1 cellular context compared by ENCODE assay signal in the genomic region with DNA sequence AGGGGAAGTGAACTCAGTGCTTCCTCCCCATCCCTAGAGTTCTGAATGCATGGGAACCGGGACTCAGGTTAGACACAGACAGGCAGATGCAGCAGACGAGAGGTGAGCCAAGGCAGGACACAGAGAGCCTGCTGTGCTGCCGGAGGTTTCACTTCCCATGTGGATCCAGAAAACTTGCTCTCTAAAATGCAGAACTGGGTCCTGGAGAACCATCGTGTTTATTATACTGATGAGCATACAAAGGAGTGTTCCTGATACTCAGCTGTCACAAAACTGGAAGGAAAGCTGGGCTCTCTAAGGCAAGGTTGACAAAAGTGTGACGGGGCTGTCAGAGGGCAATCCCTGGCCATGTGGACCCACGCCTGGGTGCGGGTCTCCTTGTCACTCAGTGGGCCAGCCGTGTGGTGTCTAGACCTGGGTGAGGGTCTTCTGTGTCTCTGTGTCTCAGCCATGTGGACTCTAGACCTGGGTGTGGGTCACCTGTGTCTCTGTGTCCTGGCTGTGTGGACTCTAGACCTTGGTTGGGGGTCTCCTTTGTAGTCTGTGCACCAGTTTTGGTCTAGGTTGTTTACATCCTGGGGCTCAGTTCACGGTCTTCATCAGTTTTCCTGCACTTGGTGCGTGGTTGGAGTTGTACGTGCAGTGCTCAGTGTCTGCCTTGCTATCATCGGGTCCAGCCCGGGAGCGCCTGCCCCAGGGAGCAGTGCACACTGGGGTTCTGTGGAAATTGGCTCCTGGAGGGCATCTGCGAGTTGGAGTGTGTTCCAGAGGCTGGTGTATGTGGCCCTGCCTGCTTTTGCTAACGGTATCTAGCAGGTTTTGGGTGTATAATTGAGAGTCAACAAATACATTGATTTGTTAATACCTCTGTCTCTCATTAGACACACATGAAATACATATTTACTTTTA.
TF ChIP-seq lines count a peak whose summit lies in the region.

No MANE protein-coding gene starts in this region.

TF ChIP-seq in IMR-90, 13 proteins besides CTCF, POLR2A, EP300 and RAD21:
- no peak for TF ChIP-seq FOS (IDR thresholded peaks at IDR 0.05; ENCODE audit: low read depth, low read length)
- no peak for TF ChIP-seq MAZ (IDR thresholded peaks at IDR 0.05; ENCODE audit: borderline replicate concordance, low read depth, low read length)
- TF ChIP-seq RCOR1 (IDR thresholded peaks at IDR 0.05; ENCODE audit: insufficient replicate concordance, low read length), result no peak
- no peak for TF ChIP-seq CHD1 (IDR thresholded peaks at IDR 0.05; ENCODE audit: low read depth, low read length)
- no peak for TF ChIP-seq RFX5 (IDR thresholded peaks at IDR 0.05; ENCODE audit: low read depth, low read length)
- TF ChIP-seq BHLHE40 (IDR thresholded peaks at IDR 0.05; ENCODE audit: low read depth, low read length), result no peak
- TF ChIP-seq, protein P1, sequence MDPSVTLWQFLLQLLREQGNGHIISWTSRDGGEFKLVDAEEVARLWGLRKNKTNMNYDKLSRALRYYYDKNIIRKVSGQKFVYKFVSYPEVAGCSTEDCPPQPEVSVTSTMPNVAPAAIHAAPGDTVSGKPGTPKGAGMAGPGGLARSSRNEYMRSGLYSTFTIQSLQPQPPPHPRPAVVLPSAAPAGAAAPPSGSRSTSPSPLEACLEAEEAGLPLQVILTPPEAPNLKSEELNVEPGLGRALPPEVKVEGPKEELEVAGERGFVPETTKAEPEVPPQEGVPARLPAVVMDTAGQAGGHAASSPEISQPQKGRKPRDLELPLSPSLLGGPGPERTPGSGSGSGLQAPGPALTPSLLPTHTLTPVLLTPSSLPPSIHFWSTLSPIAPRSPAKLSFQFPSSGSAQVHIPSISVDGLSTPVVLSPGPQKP (IDR thresholded peaks at IDR 0.05; ENCODE audit: borderline replicate concordance, low read depth, low read length), result no peak
- TF ChIP-seq MXI1 (IDR thresholded peaks at IDR 0.05; ENCODE audit: borderline replicate concordance, low read depth, low read length), result no peak
- no peak for TF ChIP-seq SMC3 (IDR thresholded peaks at IDR 0.05; ENCODE audit: low read depth, low read length)
- TF ChIP-seq CEBPB (IDR thresholded peaks at IDR 0.05; ENCODE audit: low read depth, low read length), result no peak
- TF ChIP-seq, protein P2, sequence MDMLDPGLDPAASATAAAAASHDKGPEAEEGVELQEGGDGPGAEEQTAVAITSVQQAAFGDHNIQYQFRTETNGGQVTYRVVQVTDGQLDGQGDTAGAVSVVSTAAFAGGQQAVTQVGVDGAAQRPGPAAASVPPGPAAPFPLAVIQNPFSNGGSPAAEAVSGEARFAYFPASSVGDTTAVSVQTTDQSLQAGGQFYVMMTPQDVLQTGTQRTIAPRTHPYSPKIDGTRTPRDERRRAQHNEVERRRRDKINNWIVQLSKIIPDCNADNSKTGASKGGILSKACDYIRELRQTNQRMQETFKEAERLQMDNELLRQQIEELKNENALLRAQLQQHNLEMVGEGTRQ (IDR thresholded peaks at IDR 0.05; ENCODE audit: low read depth, low read length), result no peak
- no peak for TF ChIP-seq MAFK (IDR thresholded peaks at IDR 0.05; ENCODE audit: low read depth, low read length)
